In genomic region chr2:71358931-71359671, GRCh38 we compare ENCODE assay signal across 15 cellular contexts. TPM values are rescaled to one million over a fixed set of nuclear protein-coding genes. Genes with fewer than 3 reads are reported as not detected.
A peak's percentile ranks its signal among the peaks of the same experiment; 100 is the strongest.
DNase-seq lines count a peak whose midpoint lies in the region; ATAC-seq and TF ChIP-seq lines count a peak whose summit lies in the region.
"Had no signal": no experiment of that assay in that cellular context is flagged by ENCODE, and none has a peak within 500 bp of the region (broad histone marks: within the 10 kb centered on the region; RNA-seq: fewer than 3 reads in every experiment).

No MANE protein-coding gene starts in this region.

- peak; percentile 75 for ATAC-seq in foreskin keratinocyte
- ATAC-seq in GM21576 (IDR thresholded peaks at IDR 0.05; ENCODE audit: unreplicated experiment): no peak
- ATAC-seq: GM23338, K562 had no signal

- H3K27ac Mint-ChIP-seq in MCF 10A (ENCODE audit: low read depth, unreplicated experiment): no peak overlapping the region
- H3K27ac Mint-ChIP-seq: GM23338, memory B cell had no signal

- BruUV-seq in MCF 10A (replicated peaks; lab: Mats Ljungman, UMichigan): no TSS peak

- 94 to 96% methylated on average over 6 of the region's 6 CpGs for WGBS in testis, 2 donors

- H3K4me3 Mint-ChIP-seq in MCF 10A (ENCODE audit: unreplicated experiment): no peak overlapping the region
- H3K4me3 Mint-ChIP-seq: GM23338, memory B cell had no signal

- H3K4me3 ChIP-seq in breast epithelium (no peak overlapping the region), testis (no peak overlapping the region)
- H3K4me3 ChIP-seq: colonic mucosa, GM23338, heart left ventricle, K562 had no signal

- no peak for TF ChIP-seq POLR2A in breast epithelium (IDR thresholded peaks at IDR 0.05)
- no peak for TF ChIP-seq POLR2A in testis (IDR thresholded peaks at IDR 0.05)

- POLR2A ChIA-PET in MCF 10A (lab: Yijun Ruan, JAX): interaction anchor here (0.6 to 1.8 kb wide), 4 partner anchors 26 to 64 kb away, joined by 3 to 6 read pairs (median 4); partner anchors contain the start of gene ZNF638

- TF ChIP-seq CTCF in MCF 10A (IDR thresholded peaks at IDR 0.05; ENCODE audit: unreplicated experiment) (no peak), breast epithelium (IDR thresholded peaks at IDR 0.05) (no peak), foreskin keratinocyte (conservative IDR thresholded peaks at IDR 0.05) (no peak), testis (IDR thresholded peaks at IDR 0.05) (no peak)

- DNase-seq in MCF 10A (ENCODE audit: unreplicated experiment): peak; percentile 88
- DNase-seq in breast epithelium (ENCODE audit: low spot score in 2 of 2): no peak
- DNase-seq in activated CD4-positive, alpha-beta T cell treated with anti-CD3 and anti-CD28 coated beads, Interleukin-2, amount 50 U/mL, for 48 hours: peak; percentile 12 to 38
- DNase-seq in foreskin keratinocyte: peak; percentile 10 to 42
- peak; percentile 74 for DNase-seq in stromal cell of bone marrow (ENCODE audit: low read depth)
- DNase-seq in OCI-M2 (lab: John Stamatoyannopoulos, UW; ENCODE audit: unreplicated experiment): no peak
- no peak for DNase-seq in testis
- DNase-seq: colonic mucosa, heart left ventricle, NCI-H2107 had no signal

- no peak overlapping the region for H3K27ac ChIP-seq in breast epithelium
- no peak overlapping the region for H3K27ac ChIP-seq in foreskin keratinocyte
- no peak overlapping the region for H3K27ac ChIP-seq in testis
- H3K27ac ChIP-seq: C4-2B, colonic mucosa, heart left ventricle had no signal

- H3K36me3 ChIP-seq in breast epithelium: no peaks in the 10 kb centered on the region
- H3K36me3 ChIP-seq in testis (ENCODE audit: low read depth, missing control alignments): no peaks in the 10 kb centered on the region
- H3K36me3 ChIP-seq: colonic mucosa had no signal

- CTCF ChIA-PET in MCF 10A (lab: Yijun Ruan, JAX): no interaction called here

- peaks cover 83% of the 10 kb centered on the region for H3K36me3 Mint-ChIP-seq in MCF 10A (ENCODE audit: insufficient read depth, unreplicated experiment)

- H3K9me3 Mint-ChIP-seq in MCF 10A (ENCODE audit: unreplicated experiment): no peaks in the 10 kb centered on the region
- H3K9me3 Mint-ChIP-seq: GM23338, memory B cell had no signal

- H3K4me1 ChIP-seq in breast epithelium: no peaks in the 10 kb centered on the region
- no peaks in the 10 kb centered on the region for H3K4me1 ChIP-seq in foreskin keratinocyte
- no peaks in the 10 kb centered on the region for H3K4me1 ChIP-seq in testis
- H3K4me1 ChIP-seq: colonic mucosa had no signal

- H3K27me3 ChIP-seq in breast epithelium (no peaks in the 10 kb centered on the region), foreskin keratinocyte (no peaks in the 10 kb centered on the region), testis (no peaks in the 10 kb centered on the region)
- H3K27me3 ChIP-seq: colonic mucosa, heart left ventricle had no signal

- H3K9me3 ChIP-seq in breast epithelium (no peaks in the 10 kb centered on the region), testis (no peaks in the 10 kb centered on the region)
- H3K9me3 ChIP-seq: colonic mucosa, heart left ventricle had no signal

- intact Hi-C loops in MCF 10A (cut with micrococcal nuclease): no loop called here
- intact Hi-C loops in breast epithelium (cut with DNase I; ENCODE audit: low total_unique reads): no loop called here
- intact Hi-C loops in testis (cut with DNase I; ENCODE audit: low total_unique reads): no loop called here

- no peaks in the 10 kb centered on the region for H3K27me3 Mint-ChIP-seq in MCF 10A (ENCODE audit: insufficient read depth, unreplicated experiment)
- H3K27me3 Mint-ChIP-seq: memory B cell had no signal

- peaks cover 14% of the 10 kb centered on the region for H3K4me1 Mint-ChIP-seq in MCF 10A (ENCODE audit: insufficient read depth, unreplicated experiment)
- H3K4me1 Mint-ChIP-seq: GM23338 had no signal

RNA-seq across cellular contexts. Expression of gene ZNF638, which starts 27.5 kb away (rescaled TPM):
- total RNA-seq in MCF 10A (2022) (112 and 142 TPM in 2 replicates), breast epithelium (100 to 1,000 TPM; 203 to 290 (median 266) TPM), foreskin keratinocyte (67.5 and 68.0 TPM in 2 replicates), testis (100 to 1,000 TPM; 207 to 226 TPM)
- polyA plus RNA-seq in foreskin keratinocyte (42.2 and 45.6 TPM in 2 replicates), testis (ENCODE audit: insufficient read depth, low read depth, low replicate concordance) (65.0 TPM)

Comparison
In these comparisons a context has a peak if more than half of its experiments do, and no peak if none do; other contexts are left out.
1. DNase-seq: peak in MCF 10A (single experiment), activated CD4-positive, alpha-beta T cell treated with anti-CD3 and anti-CD28 coated beads, Interleukin-2, amount 50 U/mL, for 48 hours (2 of 2), foreskin keratinocyte (2 of 2) and stromal cell of bone marrow (single experiment); none in breast epithelium (0 of 2), OCI-M2 (single experiment) and testis (single experiment).